Comparison of ENCODE assay signal across 2 cellular contexts in genomic region chr1:244460195-244460594, GRCh38.
TF ChIP-seq lines count a peak whose summit lies in the region.

No MANE protein-coding gene starts in this region.

TF ChIP-seq in A549, 52 proteins besides CTCF, POLR2A, EP300 and RAD21 (continued from another document):
- TF ChIP-seq FOSL2 (IDR thresholded peaks at IDR 0.05) (no peak), FOSL2 (CRISPR knock-in tag; IDR thresholded peaks at IDR 0.05) (no peak), PHF8 (IDR thresholded peaks at IDR 0.05; ENCODE audit: borderline replicate concordance, low read depth) (no peak), KDM1A (IDR thresholded peaks at IDR 0.05; ENCODE audit: low read depth) (no peak), CHD2 (IDR thresholded peaks at IDR 0.05; ENCODE audit: low read length, partially characterized antibody) (no peak), BCL3 (IDR thresholded peaks at IDR 0.05) (no peak), ZNF302 (CRISPR knock-in tag; IDR thresholded peaks at IDR 0.05) (no peak), HEYL (CRISPR knock-in tag; IDR thresholded peaks at IDR 0.05) (no peak), HDAC2 (IDR thresholded peaks at IDR 0.05) (no peak), NPAS2 (CRISPR knock-in tag; IDR thresholded peaks at IDR 0.05; ENCODE audit: borderline replicate concordance) (no peak), HES2 (IDR thresholded peaks at IDR 0.05) (no peak)
- TF ChIP-seq, protein P1, sequence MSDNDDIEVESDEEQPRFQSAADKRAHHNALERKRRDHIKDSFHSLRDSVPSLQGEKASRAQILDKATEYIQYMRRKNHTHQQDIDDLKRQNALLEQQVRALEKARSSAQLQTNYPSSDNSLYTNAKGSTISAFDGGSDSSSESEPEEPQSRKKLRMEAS (IDR thresholded peaks at IDR 0.05), result no peak

TF ChIP-seq in GM23338, 12 proteins besides CTCF, POLR2A, EP300 and RAD21 (continued from another document):
- TF ChIP-seq, protein P2, sequence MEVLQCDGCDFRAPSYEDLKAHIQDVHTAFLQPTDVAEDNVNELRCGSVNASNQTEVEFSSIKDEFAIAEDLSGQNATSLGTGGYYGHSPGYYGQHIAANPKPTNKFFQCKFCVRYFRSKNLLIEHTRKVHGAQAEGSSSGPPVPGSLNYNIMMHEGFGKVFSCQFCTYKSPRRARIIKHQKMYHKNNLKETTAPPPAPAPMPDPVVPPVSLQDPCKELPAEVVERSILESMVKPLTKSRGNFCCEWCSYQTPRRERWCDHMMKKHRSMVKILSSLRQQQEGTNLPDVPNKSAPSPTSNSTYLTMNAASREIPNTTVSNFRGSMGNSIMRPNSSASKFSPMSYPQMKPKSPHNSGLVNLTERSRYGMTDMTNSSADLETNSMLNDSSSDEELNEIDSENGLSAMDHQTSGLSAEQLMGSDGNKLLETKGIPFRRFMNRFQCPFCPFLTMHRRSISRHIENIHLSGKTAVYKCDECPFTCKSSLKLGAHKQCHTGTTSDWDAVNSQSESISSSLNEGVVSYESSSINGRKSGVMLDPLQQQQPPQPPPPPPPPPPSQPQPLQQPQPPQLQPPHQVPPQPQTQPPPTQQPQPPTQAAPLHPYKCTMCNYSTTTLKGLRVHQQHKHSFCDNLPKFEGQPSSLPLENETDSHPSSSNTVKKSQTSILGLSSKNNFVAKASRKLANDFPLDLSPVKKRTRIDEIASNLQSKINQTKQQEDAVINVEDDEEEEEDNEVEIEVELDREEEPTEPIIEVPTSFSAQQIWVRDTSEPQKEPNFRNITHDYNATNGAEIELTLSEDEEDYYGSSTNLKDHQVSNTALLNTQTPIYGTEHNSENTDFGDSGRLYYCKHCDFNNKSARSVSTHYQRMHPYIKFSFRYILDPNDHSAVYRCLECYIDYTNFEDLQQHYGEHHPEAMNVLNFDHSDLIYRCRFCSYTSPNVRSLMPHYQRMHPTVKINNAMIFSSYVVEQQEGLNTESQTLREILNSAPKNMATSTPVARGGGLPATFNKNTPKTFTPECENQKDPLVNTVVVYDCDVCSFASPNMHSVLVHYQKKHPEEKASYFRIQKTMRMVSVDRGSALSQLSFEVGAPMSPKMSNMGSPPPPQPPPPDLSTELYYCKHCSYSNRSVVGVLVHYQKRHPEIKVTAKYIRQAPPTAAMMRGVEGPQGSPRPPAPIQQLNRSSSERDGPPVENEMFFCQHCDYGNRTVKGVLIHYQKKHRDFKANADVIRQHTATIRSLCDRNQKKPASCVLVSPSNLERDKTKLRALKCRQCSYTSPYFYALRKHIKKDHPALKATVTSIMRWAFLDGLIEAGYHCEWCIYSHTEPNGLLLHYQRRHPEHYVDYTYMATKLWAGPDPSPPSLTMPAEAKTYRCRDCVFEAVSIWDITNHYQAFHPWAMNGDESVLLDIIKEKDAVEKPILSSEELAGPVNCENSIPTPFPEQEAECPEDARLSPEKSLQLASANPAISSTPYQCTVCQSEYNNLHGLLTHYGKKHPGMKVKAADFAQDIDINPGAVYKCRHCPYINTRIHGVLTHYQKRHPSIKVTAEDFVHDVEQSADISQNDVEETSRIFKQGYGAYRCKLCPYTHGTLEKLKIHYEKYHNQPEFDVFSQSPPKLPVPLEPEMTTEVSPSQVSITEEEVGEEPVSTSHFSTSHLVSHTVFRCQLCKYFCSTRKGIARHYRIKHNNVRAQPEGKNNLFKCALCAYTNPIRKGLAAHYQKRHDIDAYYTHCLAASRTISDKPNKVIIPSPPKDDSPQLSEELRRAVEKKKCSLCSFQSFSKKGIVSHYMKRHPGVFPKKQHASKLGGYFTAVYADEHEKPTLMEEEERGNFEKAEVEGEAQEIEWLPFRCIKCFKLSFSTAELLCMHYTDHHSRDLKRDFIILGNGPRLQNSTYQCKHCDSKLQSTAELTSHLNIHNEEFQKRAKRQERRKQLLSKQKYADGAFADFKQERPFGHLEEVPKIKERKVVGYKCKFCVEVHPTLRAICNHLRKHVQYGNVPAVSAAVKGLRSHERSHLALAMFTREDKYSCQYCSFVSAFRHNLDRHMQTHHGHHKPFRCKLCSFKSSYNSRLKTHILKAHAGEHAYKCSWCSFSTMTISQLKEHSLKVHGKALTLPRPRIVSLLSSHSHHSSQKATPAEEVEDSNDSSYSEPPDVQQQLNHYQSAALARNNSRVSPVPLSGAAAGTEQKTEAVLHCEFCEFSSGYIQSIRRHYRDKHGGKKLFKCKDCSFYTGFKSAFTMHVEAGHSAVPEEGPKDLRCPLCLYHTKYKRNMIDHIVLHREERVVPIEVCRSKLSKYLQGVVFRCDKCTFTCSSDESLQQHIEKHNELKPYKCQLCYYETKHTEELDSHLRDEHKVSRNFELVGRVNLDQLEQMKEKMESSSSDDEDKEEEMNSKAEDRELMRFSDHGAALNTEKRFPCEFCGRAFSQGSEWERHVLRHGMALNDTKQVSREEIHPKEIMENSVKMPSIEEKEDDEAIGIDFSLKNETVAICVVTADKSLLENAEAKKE (CRISPR knock-in tag; IDR thresholded peaks at IDR 0.05), result no peak
- TF ChIP-seq ETS1 (IDR thresholded peaks at IDR 0.05) (no peak), CREB1 (CRISPR knock-in tag; IDR thresholded peaks at IDR 0.05; ENCODE audit: low read depth) (no peak), JUNB (IDR thresholded peaks at IDR 0.05; ENCODE audit: unreplicated experiment) (no peak), EZH2 (IDR thresholded peaks at IDR 0.05; ENCODE audit: low read depth, unreplicated experiment) (no peak), ZNF331 (CRISPR knock-in tag; IDR thresholded peaks at IDR 0.05; ENCODE audit: low read depth) (no peak), NANOG (IDR thresholded peaks at IDR 0.05; ENCODE audit: borderline replicate concordance) (no peak)
- TF ChIP-seq, protein P3, sequence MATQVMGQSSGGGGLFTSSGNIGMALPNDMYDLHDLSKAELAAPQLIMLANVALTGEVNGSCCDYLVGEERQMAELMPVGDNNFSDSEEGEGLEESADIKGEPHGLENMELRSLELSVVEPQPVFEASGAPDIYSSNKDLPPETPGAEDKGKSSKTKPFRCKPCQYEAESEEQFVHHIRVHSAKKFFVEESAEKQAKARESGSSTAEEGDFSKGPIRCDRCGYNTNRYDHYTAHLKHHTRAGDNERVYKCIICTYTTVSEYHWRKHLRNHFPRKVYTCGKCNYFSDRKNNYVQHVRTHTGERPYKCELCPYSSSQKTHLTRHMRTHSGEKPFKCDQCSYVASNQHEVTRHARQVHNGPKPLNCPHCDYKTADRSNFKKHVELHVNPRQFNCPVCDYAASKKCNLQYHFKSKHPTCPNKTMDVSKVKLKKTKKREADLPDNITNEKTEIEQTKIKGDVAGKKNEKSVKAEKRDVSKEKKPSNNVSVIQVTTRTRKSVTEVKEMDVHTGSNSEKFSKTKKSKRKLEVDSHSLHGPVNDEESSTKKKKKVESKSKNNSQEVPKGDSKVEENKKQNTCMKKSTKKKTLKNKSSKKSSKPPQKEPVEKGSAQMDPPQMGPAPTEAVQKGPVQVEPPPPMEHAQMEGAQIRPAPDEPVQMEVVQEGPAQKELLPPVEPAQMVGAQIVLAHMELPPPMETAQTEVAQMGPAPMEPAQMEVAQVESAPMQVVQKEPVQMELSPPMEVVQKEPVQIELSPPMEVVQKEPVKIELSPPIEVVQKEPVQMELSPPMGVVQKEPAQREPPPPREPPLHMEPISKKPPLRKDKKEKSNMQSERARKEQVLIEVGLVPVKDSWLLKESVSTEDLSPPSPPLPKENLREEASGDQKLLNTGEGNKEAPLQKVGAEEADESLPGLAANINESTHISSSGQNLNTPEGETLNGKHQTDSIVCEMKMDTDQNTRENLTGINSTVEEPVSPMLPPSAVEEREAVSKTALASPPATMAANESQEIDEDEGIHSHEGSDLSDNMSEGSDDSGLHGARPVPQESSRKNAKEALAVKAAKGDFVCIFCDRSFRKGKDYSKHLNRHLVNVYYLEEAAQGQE (IDR thresholded peaks at IDR 0.05; ENCODE audit: unreplicated experiment), result no peak
